7 cellular contexts compared by ENCODE assay signal in genomic region chr3:149884852-149885251, GRCh38.
DNase-seq lines count a peak whose midpoint lies in the region; ATAC-seq, FAIRE-seq and TF ChIP-seq lines count a peak whose summit lies in the region.
"Not testable (repeated sequence)": the region's sequence is repeated elsewhere in the genome, so short reads cannot be mapped to it uniquely, and the experiment has no call there.

No MANE protein-coding gene starts in this region.

- POLR2A ChIA-PET in GM12878 (lab: Charles Lee), result not testable (repeated sequence)

- H3K27ac ChIP-seq in GM12878 (ENCODE audit: control insufficient read depth, insufficient read depth), result not testable (repeated sequence)
- peak overlapping the region; percentile 37 for H3K27ac ChIP-seq in psoas muscle

- not testable (repeated sequence) for H3K79me2 ChIP-seq in GM12878 (ENCODE audit: control insufficient read depth, insufficient read depth, low read length)

- H3K4me2 ChIP-seq in GM12878 (ENCODE audit: control insufficient read depth, insufficient read depth), result not testable (repeated sequence)

- peak; percentile 7 for FAIRE-seq in GM12878 (lab: Jason Lieb, UNC)

- H4K20me1 ChIP-seq in GM12878 (ENCODE audit: control insufficient read depth, insufficient read depth), result not testable (repeated sequence)

- RAD21 ChIA-PET in GM12878 (lab: Charles Lee; ENCODE audit: unreplicated experiment), result not testable (repeated sequence)

- not testable (repeated sequence) for TF ChIP-seq EP300 in GM12878 (IDR thresholded peaks at IDR 0.05; ENCODE audit: borderline replicate concordance in 1 of 2, control insufficient read depth in 1 of 2, low read depth in 2 of 2, low read length in 2 of 2)

- SMC1A ChIA-PET in GM12878 (lab: Charles Lee; ENCODE audit: uncharacterized antibody, unreplicated experiment), result interaction anchor here (0.6 to 1.5 kb wide), 2 partner anchors 11 to 132 kb away, joined by 3 read pairs; no protein-coding TSS in a partner anchor

- TF ChIP-seq CTCF in GM12878 (IDR thresholded peaks at IDR 0.05 in 2 of 3, conservative IDR thresholded peaks at IDR 0.05 in 1 of 3; ENCODE audit: control insufficient read depth in 2 of 3, extremely low read depth in 1 of 3, insufficient read depth in 1 of 3, low read depth in 3 of 3, low read length in 3 of 3); psoas muscle (IDR thresholded peaks at IDR 0.05): not testable (repeated sequence)

- CTCF ChIA-PET in GM12878 (lab: Yijun Ruan, JAX), result interaction anchor here (1.4 kb wide), 1 partner anchor 77 kb away, joined by 4 read pairs; no protein-coding TSS in a partner anchor

- not testable (repeated sequence) for TF ChIP-seq POLR2A in GM12878 (IDR thresholded peaks at IDR 0.05; ENCODE audit: low read depth, low read length)

- intact Hi-C loops in GM12878 (cut with micrococcal nuclease; ENCODE audit: unreplicated experiment), result loop anchor here (5.0 kb wide), 1 partner anchor 337 kb away; no protein-coding TSS in a partner anchor
- intact Hi-C loops in psoas muscle (cut with DNase I), result not testable (repeated sequence)

- H3K4me3 ChIP-seq in GM12878, psoas muscle: not testable (repeated sequence)

- DNase-seq in NCI-H1930 (lab: John Stamatoyannopoulos, UW), result peak; percentile 25 to 47
- DNase-seq in NCI-H774 (lab: John Stamatoyannopoulos, UW), result peak; percentile 52
- peak; percentile 15 for DNase-seq in GM12878 (ENCODE audit: low read depth, low spot score)
- not testable (repeated sequence) for DNase-seq in psoas muscle

- TF ChIP-seq RAD21 in GM12878 (IDR thresholded peaks at IDR 0.05; ENCODE audit: insufficient read depth, low read depth, low read length), result not testable (repeated sequence)

- H3K9ac ChIP-seq in GM12878 (ENCODE audit: control insufficient read depth, insufficient read depth, low read length), result not testable (repeated sequence)

- not testable (repeated sequence) for BruUV-seq in GM12878 (replicated peaks; lab: Mats Ljungman, UMichigan)

- not testable (repeated sequence) for H3K27me3 ChIP-seq in GM12878 (replicated peaks in 1 of 2; ENCODE audit: control insufficient read depth in 2 of 2, insufficient read depth in 2 of 2, low read length in 1 of 2); psoas muscle (ENCODE audit: insufficient read depth in 3 of 3, low read length in 2 of 3)

- H3K36me3 ChIP-seq in GM12878 (ENCODE audit: control insufficient read depth in 2 of 2, insufficient read depth in 2 of 2, low read length in 1 of 2); psoas muscle (ENCODE audit: insufficient read depth in 1 of 2, low read depth in 1 of 2): not testable (repeated sequence)

- H2AFZ ChIP-seq in GM12878 (ENCODE audit: control insufficient read depth, low read depth, low read length), result not testable (repeated sequence)

- in situ Hi-C loops in GM12878 (cut with MboI), result not testable (repeated sequence)

- H3K9me3 ChIP-seq in GM12878 (replicated peaks; ENCODE audit: control insufficient read depth, insufficient read depth, low read length); psoas muscle: not testable (repeated sequence)

- H3K4me1 ChIP-seq in GM12878 (ENCODE audit: control insufficient read depth, insufficient read depth, low read length), result not testable (repeated sequence)
- H3K4me1 ChIP-seq in psoas muscle, result peaks cover 34% of the 10 kb centered on the region

- ATAC-seq in GM19025 (IDR thresholded peaks at IDR 0.05; ENCODE audit: low read depth, unreplicated experiment) (peak; percentile 49), GM19463 (IDR thresholded peaks at IDR 0.05; ENCODE audit: unreplicated experiment) (peak; percentile 66), HG02798 (IDR thresholded peaks at IDR 0.05; ENCODE audit: poor library complexity, unreplicated experiment) (peak; percentile 50), GM12878 (peak; percentile 66)
- ATAC-seq in psoas muscle, result not testable (repeated sequence)

TF ChIP-seq in GM12878, 131 proteins besides CTCF, POLR2A, EP300 and RAD21:
- TF ChIP-seq, protein P1, sequence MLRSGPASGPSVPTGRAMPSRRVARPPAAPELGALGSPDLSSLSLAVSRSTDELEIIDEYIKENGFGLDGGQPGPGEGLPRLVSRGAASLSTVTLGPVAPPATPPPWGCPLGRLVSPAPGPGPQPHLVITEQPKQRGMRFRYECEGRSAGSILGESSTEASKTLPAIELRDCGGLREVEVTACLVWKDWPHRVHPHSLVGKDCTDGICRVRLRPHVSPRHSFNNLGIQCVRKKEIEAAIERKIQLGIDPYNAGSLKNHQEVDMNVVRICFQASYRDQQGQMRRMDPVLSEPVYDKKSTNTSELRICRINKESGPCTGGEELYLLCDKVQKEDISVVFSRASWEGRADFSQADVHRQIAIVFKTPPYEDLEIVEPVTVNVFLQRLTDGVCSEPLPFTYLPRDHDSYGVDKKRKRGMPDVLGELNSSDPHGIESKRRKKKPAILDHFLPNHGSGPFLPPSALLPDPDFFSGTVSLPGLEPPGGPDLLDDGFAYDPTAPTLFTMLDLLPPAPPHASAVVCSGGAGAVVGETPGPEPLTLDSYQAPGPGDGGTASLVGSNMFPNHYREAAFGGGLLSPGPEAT (IDR thresholded peaks at IDR 0.05; ENCODE audit: low read depth), result peak; percentile 31; the same call in 1 of the 2 replicates
